ENCODE assay signal across 1 cellular context in the genomic region with DNA sequence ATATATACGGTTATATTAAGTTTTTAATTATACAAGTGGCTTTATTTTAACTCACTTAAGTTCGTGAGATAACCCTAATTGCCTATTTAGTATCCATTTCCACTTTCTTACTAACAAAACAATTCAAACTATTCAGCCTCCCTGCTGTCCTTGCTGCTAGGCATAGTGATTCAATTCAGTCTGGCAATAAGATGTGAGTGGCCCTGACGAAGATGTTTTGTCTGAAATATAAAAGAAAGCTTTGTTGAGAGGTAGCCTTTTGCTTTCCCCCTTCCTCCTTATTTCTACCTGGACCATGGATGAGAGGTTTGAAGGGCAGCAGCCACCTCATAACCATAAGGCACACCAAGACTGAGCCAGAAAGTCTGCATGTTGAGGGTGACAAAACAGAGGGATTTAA.
TF ChIP-seq lines count a peak whose summit lies in the region.

No MANE protein-coding gene starts in this region.

TF ChIP-seq in H1, 55 proteins besides CTCF, POLR2A, EP300 and RAD21 (continued from another document):
- TF ChIP-seq SP1 (IDR thresholded peaks at IDR 0.05; ENCODE audit: low read depth, low read length) (0 out of 2 replicates have a peak, but pooled peaks have one; percentile 36), YY1 (IDR thresholded peaks at IDR 0.05; ENCODE audit: low read depth, low read length) (no peak), NANOG (IDR thresholded peaks at IDR 0.05; ENCODE audit: insufficient read depth, low read depth, low read length, poor library complexity, severe bottlenecking) (peak; percentile 63)
TF ChIP-seq in H1: peak in this region for 3.
